8 cellular contexts compared by ENCODE assay signal in the genomic region with DNA sequence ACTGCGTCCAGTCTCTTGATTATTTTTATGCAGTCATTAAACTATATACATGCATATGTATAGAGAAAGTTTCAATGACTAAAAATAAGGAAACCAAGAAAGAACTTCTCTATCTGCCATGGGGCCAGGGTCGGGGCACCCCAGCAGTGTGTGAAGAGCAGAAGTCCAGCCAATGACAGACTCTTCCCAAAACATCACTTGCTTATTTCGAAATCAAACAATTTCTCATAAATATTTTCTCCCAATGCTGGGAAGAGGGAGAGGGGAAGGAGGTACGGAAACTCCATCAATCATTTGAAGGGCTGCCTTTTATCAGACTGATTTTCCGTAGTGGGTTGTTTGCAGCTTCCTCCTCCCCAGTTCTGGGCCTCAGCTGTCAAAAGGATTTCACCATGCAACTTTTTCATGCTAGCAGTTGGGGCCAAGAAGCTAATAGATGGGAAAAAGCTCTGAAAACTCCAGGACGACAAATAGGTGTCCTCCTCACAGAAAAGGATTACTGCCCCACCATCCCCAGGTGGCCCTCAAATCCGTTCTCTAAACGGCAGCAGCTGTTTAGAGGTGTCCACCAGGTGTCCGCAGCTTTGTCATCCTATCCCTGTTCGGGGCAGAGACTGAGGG. TPM values are rescaled to one million over a fixed set of nuclear protein-coding genes. Genes with fewer than 3 reads are reported as not detected.
A peak's percentile ranks its signal among the peaks of the same experiment; 100 is the strongest.
DNase-seq lines count a peak whose midpoint lies in the region; ATAC-seq and TF ChIP-seq lines count a peak whose summit lies in the region.

No MANE protein-coding gene starts in this region.

- peak overlapping the region in 4 of 5 donors; percentile 14 to 84 (median 55) for H3K9ac ChIP-seq in subcutaneous abdominal adipose tissue (ENCODE audit: low read length in 5 of 5)

- peak overlapping the region; percentile 93 for H3K4me3 Mint-ChIP-seq in activated CD4-positive, alpha-beta memory T cell treated with anti-CD3 and anti-CD28 coated beads, Interleukin-2, amount 10 ng/mL, durations not matched to agents 7 days and 5 days
- peak overlapping the region; percentile 88 to 94 (median 92) for H3K4me3 Mint-ChIP-seq in immature natural killer cell

- H3K4me1 ChIP-seq in subcutaneous abdominal adipose tissue (ENCODE audit: control insufficient read depth in 5 of 5, insufficient read depth in 5 of 5, low read length in 5 of 5), result peaks cover 6 to 34% (median 33%) of the 10 kb centered on the region in 5 donors

- no peak for TF ChIP-seq CTCF in AG04449 (IDR thresholded peaks at IDR 0.05; ENCODE audit: insufficient read depth, low read length, missing control alignments)

- peak overlapping the region; percentile 92 for H3K27ac Mint-ChIP-seq in activated CD4-positive, alpha-beta memory T cell treated with anti-CD3 and anti-CD28 coated beads, Interleukin-2, amount 10 ng/mL, durations not matched to agents 7 days and 5 days
- peak overlapping the region; percentile 86 to 96 (median 92) for H3K27ac Mint-ChIP-seq in immature natural killer cell

- peak overlapping the region; percentile 60 for H3K4me3 ChIP-seq in AG04449 (ENCODE audit: low read depth, low read length)
- peak overlapping the region; percentile 59 to 85 (median 61) for H3K4me3 ChIP-seq in subcutaneous abdominal adipose tissue (ENCODE audit: low read depth in 1 of 5, low read length in 5 of 5)

- no peaks in the 10 kb centered on the region for H3K9me3 ChIP-seq in subcutaneous abdominal adipose tissue (ENCODE audit: control insufficient read depth in 5 of 5, low read length in 5 of 5)

- no peaks in the 10 kb centered on the region for H3K27me3 ChIP-seq in subcutaneous abdominal adipose tissue (ENCODE audit: control insufficient read depth in 5 of 5, insufficient read depth in 4 of 5, low read length in 5 of 5)

- H3K36me3 ChIP-seq in subcutaneous abdominal adipose tissue (ENCODE audit: control insufficient read depth in 5 of 5, insufficient read depth in 5 of 5, low read length in 5 of 5), result peaks cover 0 to 14% (median 11%) of the 10 kb centered on the region in 5 donors

- peaks cover 39% of the 10 kb centered on the region for H3K4me1 Mint-ChIP-seq in activated CD4-positive, alpha-beta memory T cell treated with anti-CD3 and anti-CD28 coated beads, Interleukin-2, amount 10 ng/mL, durations not matched to agents 7 days and 5 days
- peaks cover 41 to 50% of the 10 kb centered on the region in 2 donors for H3K4me1 Mint-ChIP-seq in immature natural killer cell

- DNase-seq in AG04449 (ENCODE audit: low read depth, low spot score), result no peak
- DNase-seq in HCEC 1CT, result peak; percentile 30
- DNase-seq in activated CD4-positive, alpha-beta memory T cell treated with anti-CD3 and anti-CD28 coated beads, Interleukin-2, amount 10 ng/mL, durations not matched to agents 7 days and 5 days, result no peak
- no peak for DNase-seq in immature natural killer cell
- no peak for DNase-seq in stimulated activated CD4-positive, alpha-beta T cell treated with anti-CD3 and anti-CD28 coated beads, Interleukin-2, amount 100 ng/mL, for 24 hours
- no peak for DNase-seq in NCI-H69 (lab: John Stamatoyannopoulos, UW)

- peaks cover 9% of the 10 kb centered on the region for H3K36me3 Mint-ChIP-seq in activated CD4-positive, alpha-beta memory T cell treated with anti-CD3 and anti-CD28 coated beads, Interleukin-2, amount 10 ng/mL, durations not matched to agents 7 days and 5 days (ENCODE audit: low read depth)
- peaks cover 0 to 7% (median 0%) of the 10 kb centered on the region in 3 donors for H3K36me3 Mint-ChIP-seq in immature natural killer cell

- ATAC-seq in GM18519 (IDR thresholded peaks at IDR 0.05; ENCODE audit: low FRiP score, unreplicated experiment), result no peak

- H3K27ac ChIP-seq in subcutaneous abdominal adipose tissue (ENCODE audit: low read depth, low read length), result peak overlapping the region; percentile 97

- no peaks in the 10 kb centered on the region for H3K9me3 Mint-ChIP-seq in activated CD4-positive, alpha-beta memory T cell treated with anti-CD3 and anti-CD28 coated beads, Interleukin-2, amount 10 ng/mL, durations not matched to agents 7 days and 5 days
- no peaks in the 10 kb centered on the region for H3K9me3 Mint-ChIP-seq in immature natural killer cell

- CTCF ChIA-PET in AG04449 (lab: Yijun Ruan, JAX), result interaction anchor here (0.7 to 3.9 kb wide), 6 partner anchors 9 to 322 kb away, joined by 3 to 12 read pairs (median 7); a partner anchor contains a TSS
- CTCF ChIA-PET in activated CD4-positive, alpha-beta memory T cell treated with anti-CD3 and anti-CD28 coated beads, Interleukin-2, amount 10 ng/mL, durations not matched to agents 7 days and 5 days (lab: Charles Lee), result interaction anchor here (1.1 to 2.1 kb wide), 3 partner anchors 67 to 119 kb away, joined by 4 to 10 read pairs (median 4); a partner anchor contains a TSS

- H3K27me3 Mint-ChIP-seq in activated CD4-positive, alpha-beta memory T cell treated with anti-CD3 and anti-CD28 coated beads, Interleukin-2, amount 10 ng/mL, durations not matched to agents 7 days and 5 days, result no peaks in the 10 kb centered on the region
- H3K27me3 Mint-ChIP-seq in immature natural killer cell (ENCODE audit: low read depth in 3 of 3), result peaks cover 0 to 7% (median 0%) of the 10 kb centered on the region in 3 donors

- POLR2A ChIA-PET in AG04449 (lab: Yijun Ruan, JAX), result interaction anchor here (0.7 to 2.3 kb wide), 3 partner anchors 11 to 119 kb away, joined by 3 to 11 read pairs (median 3); a partner anchor contains a TSS
- POLR2A ChIA-PET in activated CD4-positive, alpha-beta memory T cell treated with anti-CD3 and anti-CD28 coated beads, Interleukin-2, amount 10 ng/mL, durations not matched to agents 7 days and 5 days (lab: Charles Lee), result interaction anchor here (0.7 to 2.8 kb wide), 9 partner anchors 9 to 115 kb away, joined by 3 to 16 read pairs (median 4); a partner anchor contains a TSS

RNA-seq across cellular contexts. Expression of a gene that starts 0.6 kb away (rescaled TPM):
- total RNA-seq in activated CD4-positive, alpha-beta memory T cell treated with anti-CD3 and anti-CD28 coated beads, Interleukin-2, amount 10 ng/mL, durations not matched to agents 7 days and 5 days, result 10 to 100 TPM; 65.6 to 65.8 TPM
- 10 to 100 TPM; 77.3 to 97.7 (median 89.1) TPM for polyA plus RNA-seq in immature natural killer cell

RNA-seq across cellular contexts. Expression of a gene that starts 16.2 kb away (rescaled TPM):
- total RNA-seq in activated CD4-positive, alpha-beta memory T cell treated with anti-CD3 and anti-CD28 coated beads, Interleukin-2, amount 10 ng/mL, durations not matched to agents 7 days and 5 days, result 100 to 1,000 TPM; 112 to 115 TPM
- 10 to 100 TPM; 44.6 to 83.1 (median 58.1) TPM for polyA plus RNA-seq in immature natural killer cell

RNA-seq across cellular contexts. Expression of a gene that starts 23.6 kb away (rescaled TPM):
- 10 to 100 TPM; 80.8 to 81.9 TPM for total RNA-seq in activated CD4-positive, alpha-beta memory T cell treated with anti-CD3 and anti-CD28 coated beads, Interleukin-2, amount 10 ng/mL, durations not matched to agents 7 days and 5 days
- 10 to 100 TPM; 16.9 to 86.2 (median 18.7) TPM for polyA plus RNA-seq in immature natural killer cell

RNA-seq across cellular contexts. Expression of a gene that starts 52.4 kb away (rescaled TPM):
- total RNA-seq in activated CD4-positive, alpha-beta memory T cell treated with anti-CD3 and anti-CD28 coated beads, Interleukin-2, amount 10 ng/mL, durations not matched to agents 7 days and 5 days, result 10 to 100 TPM; 13.1 to 14.1 TPM
- 10 to 100 TPM in 1 of 3 donors, 1 to 10 TPM in 2; 7.2 to 12.1 (median 8.6) TPM for polyA plus RNA-seq in immature natural killer cell
